12 cellular contexts compared by ENCODE assay signal in the genomic region with DNA sequence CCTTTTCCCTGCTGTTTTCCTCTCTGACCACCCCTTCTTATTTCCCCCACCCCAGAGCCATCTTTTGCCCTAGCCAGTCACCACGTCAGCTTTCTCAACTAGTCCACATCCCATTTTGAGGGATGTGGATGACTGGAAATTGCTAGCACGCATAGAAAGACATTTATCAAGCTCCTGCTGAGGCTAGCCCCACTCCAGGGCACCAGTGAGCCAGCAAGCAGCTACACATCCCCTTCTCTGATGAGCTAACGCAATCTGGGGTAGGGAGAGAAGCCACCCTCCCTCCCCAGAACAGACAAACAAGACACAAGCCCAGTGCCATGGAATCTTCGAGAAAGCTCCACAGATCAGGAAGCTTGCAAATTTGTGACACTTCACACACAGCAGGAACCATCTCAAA. TPM values are rescaled to one million over a fixed set of nuclear protein-coding genes. Genes with fewer than 3 reads are reported as not detected.
DNase-seq lines count a peak whose midpoint lies in the region; TF ChIP-seq lines count a peak whose summit lies in the region.
"Had no signal": no experiment of that assay in that cellular context is flagged by ENCODE, and none has a peak within 500 bp of the region (broad histone marks: within the 10 kb centered on the region; RNA-seq: fewer than 3 reads in every experiment).

No MANE protein-coding gene starts in this region.

- TF ChIP-seq CTCF in right atrium auricular region (IDR thresholded peaks at IDR 0.05) (no peak), vagina (IDR thresholded peaks at IDR 0.05) (no peak)

- H3K36me3 Mint-ChIP-seq in activated T-helper 1 cell treated with anti-CD3 and anti-CD28 coated beads, Interleukin-12 subunit alpha, Interleukin-12 subunit beta, Interleukin-2, Interleukin-4 antibody, amounts not matched to agents 30 ng/mL and 10 ng/mL and 1 ng/mL, durations not matched to agents 14 hours and 24 hours and 36 hours (ENCODE audit: low read depth): no peaks in the 10 kb centered on the region
- H3K36me3 Mint-ChIP-seq: memory B cell had no signal

- H3K36me3 ChIP-seq in right atrium auricular region (peaks cover 10% of the 10 kb centered on the region), muscle layer of duodenum (ENCODE audit: control insufficient read depth in 1 of 2, insufficient read depth in 2 of 2, low read length in 2 of 2) (peaks cover 9% of the 10 kb centered on the region in 2 donors), vagina (peaks cover 0 to 14% of the 10 kb centered on the region in 2 donors)

- TF ChIP-seq POLR2A in vagina (IDR thresholded peaks at IDR 0.05): no peak

- H3K27ac Mint-ChIP-seq in activated T-helper 1 cell treated with anti-CD3 and anti-CD28 coated beads, Interleukin-12 subunit alpha, Interleukin-12 subunit beta, Interleukin-2, Interleukin-4 antibody, amounts not matched to agents 30 ng/mL and 10 ng/mL and 1 ng/mL, durations not matched to agents 14 hours and 24 hours and 36 hours: no peak overlapping the region
- H3K27ac Mint-ChIP-seq: activated T-helper 17 cell treated with anti-CD3 and anti-CD28 coated beads, Interleukin-2, amount 50 U/mL, for 72 hours; memory B cell had no signal

- H3K4me3 Mint-ChIP-seq in activated T-helper 1 cell treated with anti-CD3 and anti-CD28 coated beads, Interleukin-12 subunit alpha, Interleukin-12 subunit beta, Interleukin-2, Interleukin-4 antibody, amounts not matched to agents 30 ng/mL and 10 ng/mL and 1 ng/mL, durations not matched to agents 14 hours and 24 hours and 36 hours: no peak overlapping the region
- H3K4me3 Mint-ChIP-seq: activated T-helper 17 cell treated with anti-CD3 and anti-CD28 coated beads, Interleukin-2, amount 50 U/mL, for 72 hours; memory B cell had no signal

- no peaks in the 10 kb centered on the region for H3K4me1 ChIP-seq in right atrium auricular region
- no peaks in the 10 kb centered on the region for H3K4me1 ChIP-seq in muscle layer of duodenum (ENCODE audit: control insufficient read depth in 1 of 2, insufficient read depth in 2 of 2, low read length in 2 of 2)
- peaks cover 13% of the 10 kb centered on the region for H3K4me1 ChIP-seq in vagina

- H3K4me1 Mint-ChIP-seq in activated T-helper 1 cell treated with anti-CD3 and anti-CD28 coated beads, Interleukin-12 subunit alpha, Interleukin-12 subunit beta, Interleukin-2, Interleukin-4 antibody, amounts not matched to agents 30 ng/mL and 10 ng/mL and 1 ng/mL, durations not matched to agents 14 hours and 24 hours and 36 hours (ENCODE audit: low read depth): no peaks in the 10 kb centered on the region
- H3K4me1 Mint-ChIP-seq: activated T-helper 17 cell treated with anti-CD3 and anti-CD28 coated beads, Interleukin-2, amount 50 U/mL, for 72 hours; memory B cell had no signal

- peak overlapping the region; percentile 48 to 56 for H3K4me3 ChIP-seq in right atrium auricular region
- H3K4me3 ChIP-seq in muscle layer of duodenum (ENCODE audit: low read depth in 1 of 2, low read length in 2 of 2): peak overlapping the region; percentile 55 to 58
- peak overlapping the region; percentile 69 to 70 for H3K4me3 ChIP-seq in vagina

- H3K9me3 ChIP-seq in right atrium auricular region (no peaks in the 10 kb centered on the region), muscle layer of duodenum (ENCODE audit: control insufficient read depth in 1 of 2, low read length in 2 of 2) (no peaks in the 10 kb centered on the region), vagina (no peaks in the 10 kb centered on the region)

- H3K27me3 Mint-ChIP-seq in activated T-helper 1 cell treated with anti-CD3 and anti-CD28 coated beads, Interleukin-12 subunit alpha, Interleukin-12 subunit beta, Interleukin-2, Interleukin-4 antibody, amounts not matched to agents 30 ng/mL and 10 ng/mL and 1 ng/mL, durations not matched to agents 14 hours and 24 hours and 36 hours (ENCODE audit: insufficient read depth): peaks cover 12% of the 10 kb centered on the region

- intact Hi-C loops in cardiac septum (cut with DNase I) (loop anchor here (10.0 kb wide), 1 partner anchor 102 kb away; no protein-coding TSS in a partner anchor), vagina (cut with DNase I) (no loop called here)
- intact Hi-C loops in activated T-helper 1 cell treated with anti-CD3 and anti-CD28 coated beads, Interleukin-12 subunit alpha, Interleukin-12 subunit beta, Interleukin-2, Interleukin-4 antibody, amounts not matched to agents 30 ng/mL and 10 ng/mL and 1 ng/mL, durations not matched to agents 14 hours and 24 hours and 36 hours (cut with micrococcal nuclease): no loop called here

- DNase-seq in right atrium auricular region (ENCODE audit: low spot score) (no peak), cardiac septum (ENCODE audit: low spot score) (no peak), dermis blood vessel endothelial cell (peak; percentile 10), vagina (ENCODE audit: extremely low spot score in 2 of 2) (no peak), activated T-cell treated with anti-CD3 and anti-CD28 coated beads for 4 hours (no peak), NCI-H146 (lab: John Stamatoyannopoulos, UW) (no peak)
- DNase-seq in activated T-helper 1 cell treated with anti-CD3 and anti-CD28 coated beads, Interleukin-12 subunit alpha, Interleukin-12 subunit beta, Interleukin-2, Interleukin-4 antibody, amounts not matched to agents 30 ng/mL and 10 ng/mL and 1 ng/mL, durations not matched to agents 14 hours and 24 hours and 36 hours (ENCODE audit: low spot score): no peak
- DNase-seq: effector CD8-positive, alpha-beta T cell; Karpas-422 had no signal

- no peaks in the 10 kb centered on the region for H3K9me3 Mint-ChIP-seq in activated T-helper 1 cell treated with anti-CD3 and anti-CD28 coated beads, Interleukin-12 subunit alpha, Interleukin-12 subunit beta, Interleukin-2, Interleukin-4 antibody, amounts not matched to agents 30 ng/mL and 10 ng/mL and 1 ng/mL, durations not matched to agents 14 hours and 24 hours and 36 hours
- H3K9me3 Mint-ChIP-seq: activated T-helper 17 cell treated with anti-CD3 and anti-CD28 coated beads, Interleukin-2, amount 50 U/mL, for 72 hours had no signal

- H3K27me3 ChIP-seq in right atrium auricular region (no peaks in the 10 kb centered on the region), muscle layer of duodenum (ENCODE audit: low read depth, low read length) (no peaks in the 10 kb centered on the region), vagina (no peaks in the 10 kb centered on the region)

- H3K27ac ChIP-seq in right atrium auricular region (peak overlapping the region in 1 of 2 donors; percentile 74), muscle layer of duodenum (ENCODE audit: low read length) (peak overlapping the region; percentile 51), vagina (peak overlapping the region; percentile 95)

RNA-seq across cellular contexts. Expression of a gene that starts 1.2 kb away (rescaled TPM):
- total RNA-seq in right atrium auricular region: 10 to 100 TPM in 1 of 2 donors, 1 to 10 TPM in 1; 4.2 to 16.2 TPM
- total RNA-seq in cardiac septum: 54.0 TPM
- 8.4 and 28.1 TPM in 2 replicates for total RNA-seq in dermis blood vessel endothelial cell
- total RNA-seq in vagina: 176 TPM
- not detected in 2 replicates for total RNA-seq in activated T-helper 1 cell treated with anti-CD3 and anti-CD28 coated beads, Interleukin-12 subunit alpha, Interleukin-12 subunit beta, Interleukin-2, Interleukin-4 antibody, amounts not matched to agents 30 ng/mL and 10 ng/mL and 1 ng/mL, durations not matched to agents 14 hours and 24 hours and 36 hours
- total RNA-seq: activated T-helper 17 cell treated with anti-CD3 and anti-CD28 coated beads, Interleukin-2, amount 50 U/mL, for 72 hours had no signal
